Comparison of ENCODE assay signal across 1 cellular context in the genomic region with DNA sequence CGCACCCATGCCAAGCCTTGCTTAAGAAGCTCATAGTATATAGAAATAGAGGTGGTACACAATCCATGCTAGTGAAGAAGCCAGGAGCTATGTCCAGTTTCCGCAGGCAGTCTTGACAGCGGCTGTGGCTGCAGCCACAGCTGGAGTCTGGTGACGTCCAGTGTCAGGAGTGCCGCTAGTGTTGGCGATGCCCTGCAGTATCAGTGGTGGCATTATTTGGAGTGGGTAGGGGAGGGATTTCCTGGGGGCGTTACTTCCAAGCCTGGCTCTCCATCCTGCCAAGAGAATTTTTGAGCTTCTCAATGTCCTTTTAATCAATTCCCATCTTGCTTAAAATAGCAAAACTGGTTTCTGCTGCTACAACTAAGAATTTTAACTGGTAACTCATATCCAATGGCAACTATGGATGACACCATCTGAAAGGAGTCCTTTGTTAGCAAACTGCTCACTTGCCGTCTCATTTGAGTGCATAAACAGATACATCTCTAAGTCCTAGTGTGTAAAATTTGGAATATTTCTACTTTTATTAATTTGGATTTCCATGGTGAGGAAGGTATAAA.
TF ChIP-seq lines count a peak whose summit lies in the region.

No MANE protein-coding gene starts in this region.

TF ChIP-seq in endothelial cell of umbilical vein, 7 proteins besides CTCF, POLR2A, EP300 and RAD21:
- TF ChIP-seq JUN (IDR thresholded peaks at IDR 0.05; ENCODE audit: borderline replicate concordance, insufficient read depth, insufficient read length, low read depth), result no peak
TF ChIP-seq in endothelial cell of umbilical vein: peak in this region for 0.
